ENCODE assay signal across 26 cellular contexts in genomic region chr2:359047-359446, GRCh38.
"Had no signal": no experiment of that assay in that cellular context is flagged by ENCODE, and none has a peak within 500 bp of the region (broad histone marks: within the 10 kb centered on the region; RNA-seq: fewer than 3 reads in every experiment).

No MANE protein-coding gene starts in this region.

- H3K27ac Mint-ChIP-seq: activated CD4-positive, alpha-beta T cell treated with anti-CD3 and anti-CD28 coated beads, Interleukin-2, amount 10 ng/mL, durations not matched to agents 24 days and 14 days; activated CD8-positive, alpha-beta T cell treated with anti-CD3 and anti-CD28 coated beads for 36 hours; activated T-cell treated with anti-CD3 and anti-CD28 coated beads, Interleukin-2, amount 50 U/mL, for 72 hours; activated T-helper 17 cell treated with anti-CD3 and anti-CD28 coated beads, Interleukin-2, amount 50 U/mL, for 72 hours had no signal

- H3K4me1 ChIP-seq: adrenal gland, breast epithelium, SJCRH30 had no signal

- ATAC-seq: activated CD8-positive, alpha-beta T cell treated with anti-CD3 and anti-CD28 coated beads for 36 hours; activated naive CD4-positive, alpha-beta T cell treated with anti-CD3 and anti-CD28 coated beads, Interleukin-2, amount 50 U/mL, for 72 hours; activated T-cell treated with anti-CD3 and anti-CD28 coated beads, Interleukin-2, amount 50 U/mL, for 72 hours; activated T-helper 17 cell treated with anti-CD3 and anti-CD28 coated beads, Interleukin-2, amount 50 U/mL, for 72 hours; body of pancreas; Panc1 had no signal

- FAIRE-seq: astrocyte, TTC549 had no signal

- H3K36me3 ChIP-seq: adrenal gland, breast epithelium, SJCRH30 had no signal

- H3K27ac ChIP-seq: adrenal gland, breast epithelium, SJCRH30, SK-N-MC had no signal

- H3K4me1 Mint-ChIP-seq: activated CD4-positive, alpha-beta T cell treated with anti-CD3 and anti-CD28 coated beads, Interleukin-2, amount 10 ng/mL, durations not matched to agents 24 days and 14 days; activated T-helper 17 cell treated with anti-CD3 and anti-CD28 coated beads, Interleukin-2, amount 50 U/mL, for 72 hours had no signal

- H3K9me3 ChIP-seq: adrenal gland, body of pancreas, breast epithelium, SJCRH30 had no signal

- H3K27me3 ChIP-seq: adrenal gland, body of pancreas, breast epithelium had no signal

- H3K4me3 Mint-ChIP-seq: activated CD4-positive, alpha-beta T cell treated with anti-CD3 and anti-CD28 coated beads, Interleukin-2, amount 10 ng/mL, durations not matched to agents 24 days and 14 days; activated CD8-positive, alpha-beta T cell treated with anti-CD3 and anti-CD28 coated beads for 36 hours; activated T-cell treated with anti-CD3 and anti-CD28 coated beads, Interleukin-2, amount 50 U/mL, for 72 hours; activated T-helper 17 cell treated with anti-CD3 and anti-CD28 coated beads, Interleukin-2, amount 50 U/mL, for 72 hours had no signal

- H3K4me3 ChIP-seq: adrenal gland, body of pancreas, breast epithelium, SJCRH30, SK-N-MC had no signal

- DNase-seq: activated CD4-positive, alpha-beta T cell treated with anti-CD3 and anti-CD28 coated beads, Interleukin-2, amount 10 ng/mL, durations not matched to agents 24 days and 14 days; activated CD4-positive, alpha-beta T cell treated with anti-CD3 and anti-CD28 coated beads, Interleukin-2, amount 50 U/mL, for 4 hours; activated CD8-positive, alpha-beta T cell treated with anti-CD3 and anti-CD28 coated beads for 36 hours; activated effector memory CD4-positive, alpha-beta T cell treated with anti-CD3 and anti-CD28 coated beads, Interleukin-2, amount 50 U/mL, for 16 hours; activated naive CD4-positive, alpha-beta T cell; activated T-cell treated with anti-CD3 and anti-CD28 coated beads, Interleukin-2, amount 50 U/mL, for 1 hour; activated T-cell treated with anti-CD3 and anti-CD28 coated beads, Interleukin-2, amount 50 U/mL, for 72 hours; adrenal gland; MV-4-11; NCI-H1092; NCI-H1436 treated with DMSO at 0.1 percent for 48 hours; NCI-H1694 treated with DMSO at 0.1 percent for 48 hours; NCI-H2029; NCI-H345; NCI-H524 treated with DMSO at 0.1 percent for 48 hours; SHP77; SJCRH30; T1000 had no signal
